ENCODE assay signal across 20 cellular contexts in genomic region chr14:49921401-49921800, GRCh38.
"Had no signal": no experiment of that assay in that cellular context is flagged by ENCODE, and none has a peak within 500 bp of the region (broad histone marks: within the 10 kb centered on the region; RNA-seq: fewer than 3 reads in every experiment).

No MANE protein-coding gene starts in this region.

- H3K9me3 ChIP-seq: esophagus muscularis mucosa, neutrophil, ovary, transverse colon, vagina had no signal

- H3K27me3 ChIP-seq: esophagus muscularis mucosa, neutrophil, ovary, transverse colon, vagina had no signal

- H3K9me3 Mint-ChIP-seq: activated T-cell treated with anti-CD3 and anti-CD28 coated beads, Interleukin-2, amount 50 U/mL, for 4 hours; nephron; T-helper 2 cell treated with Interferon-gamma antibody and Interleukin-4, amounts not matched to agents 5 μg/mL and 100 μg/mL, for 36 hours had no signal

- H3K27ac ChIP-seq: coronary artery, esophagus muscularis mucosa, neutrophil, ovary, vagina, VCaP had no signal

- H3K27ac Mint-ChIP-seq: nephron; T-helper 2 cell treated with Interferon-gamma antibody and Interleukin-4, amounts not matched to agents 5 μg/mL and 100 μg/mL, for 36 hours had no signal

- H3K4me1 Mint-ChIP-seq: nephron had no signal

- H3K4me3 ChIP-seq: coronary artery, esophagus muscularis mucosa, ovary, transverse colon, vagina had no signal

- H3K4me3 Mint-ChIP-seq: activated T-cell treated with anti-CD3 and anti-CD28 coated beads, Interleukin-2, amount 50 U/mL, for 4 hours; nephron; T-helper 2 cell treated with Interferon-gamma antibody and Interleukin-4, amounts not matched to agents 5 μg/mL and 100 μg/mL, for 36 hours had no signal

- ATAC-seq: left ventricle myocardium superior, right cardiac atrium had no signal

- DNase-seq: activated CD4-positive, alpha-beta T cell treated with anti-CD3 and anti-CD28 coated beads, Interleukin-2, amount 50 U/mL, for 1 hour; activated CD4-positive, CD25-positive, alpha-beta regulatory T cell treated with anti-CD3 and anti-CD28 coated beads, Interleukin-2, amount 50 U/mL, for 72 hours; activated CD8-positive, alpha-beta memory T cell treated with anti-CD3 and anti-CD28 coated beads, Interleukin-2, amount 50 U/mL, for 4 hours; activated naive CD4-positive, alpha-beta T cell treated with Interleukin-2 at 50 U/mL for 16 hours; activated T-cell treated with anti-CD3 and anti-CD28 coated beads, Interleukin-2, amount 50 U/mL, for 4 hours; cerebellar nuclear complex; hippocampal formation; left ventricle myocardium superior; ovary; right cardiac atrium; stimulated activated CD4-positive, alpha-beta T cell treated with anti-CD3 and anti-CD28 coated beads, Interleukin-12 subunit alpha, Interleukin-12 subunit beta, amount 100 ng/mL, for 4 hours; stimulated activated CD4-positive, alpha-beta T cell treated with anti-CD3 and anti-CD28 coated beads, Interleukin-4, amount 100 ng/mL, for 4 hours; transverse colon had no signal

- H3K36me3 ChIP-seq: esophagus muscularis mucosa, neutrophil, ovary, transverse colon, vagina had no signal

- H3K4me1 ChIP-seq: esophagus muscularis mucosa, vagina had no signal
